Comparison of ENCODE assay signal across 1 cellular context in genomic region chr5:172451771-172452197, GRCh38.
TF ChIP-seq lines count a peak whose summit lies in the region.

No MANE protein-coding gene starts in this region.

TF ChIP-seq in GM23338, 12 proteins besides CTCF, POLR2A, EP300 and RAD21 (continued from another document):
- TF ChIP-seq, protein P1, sequence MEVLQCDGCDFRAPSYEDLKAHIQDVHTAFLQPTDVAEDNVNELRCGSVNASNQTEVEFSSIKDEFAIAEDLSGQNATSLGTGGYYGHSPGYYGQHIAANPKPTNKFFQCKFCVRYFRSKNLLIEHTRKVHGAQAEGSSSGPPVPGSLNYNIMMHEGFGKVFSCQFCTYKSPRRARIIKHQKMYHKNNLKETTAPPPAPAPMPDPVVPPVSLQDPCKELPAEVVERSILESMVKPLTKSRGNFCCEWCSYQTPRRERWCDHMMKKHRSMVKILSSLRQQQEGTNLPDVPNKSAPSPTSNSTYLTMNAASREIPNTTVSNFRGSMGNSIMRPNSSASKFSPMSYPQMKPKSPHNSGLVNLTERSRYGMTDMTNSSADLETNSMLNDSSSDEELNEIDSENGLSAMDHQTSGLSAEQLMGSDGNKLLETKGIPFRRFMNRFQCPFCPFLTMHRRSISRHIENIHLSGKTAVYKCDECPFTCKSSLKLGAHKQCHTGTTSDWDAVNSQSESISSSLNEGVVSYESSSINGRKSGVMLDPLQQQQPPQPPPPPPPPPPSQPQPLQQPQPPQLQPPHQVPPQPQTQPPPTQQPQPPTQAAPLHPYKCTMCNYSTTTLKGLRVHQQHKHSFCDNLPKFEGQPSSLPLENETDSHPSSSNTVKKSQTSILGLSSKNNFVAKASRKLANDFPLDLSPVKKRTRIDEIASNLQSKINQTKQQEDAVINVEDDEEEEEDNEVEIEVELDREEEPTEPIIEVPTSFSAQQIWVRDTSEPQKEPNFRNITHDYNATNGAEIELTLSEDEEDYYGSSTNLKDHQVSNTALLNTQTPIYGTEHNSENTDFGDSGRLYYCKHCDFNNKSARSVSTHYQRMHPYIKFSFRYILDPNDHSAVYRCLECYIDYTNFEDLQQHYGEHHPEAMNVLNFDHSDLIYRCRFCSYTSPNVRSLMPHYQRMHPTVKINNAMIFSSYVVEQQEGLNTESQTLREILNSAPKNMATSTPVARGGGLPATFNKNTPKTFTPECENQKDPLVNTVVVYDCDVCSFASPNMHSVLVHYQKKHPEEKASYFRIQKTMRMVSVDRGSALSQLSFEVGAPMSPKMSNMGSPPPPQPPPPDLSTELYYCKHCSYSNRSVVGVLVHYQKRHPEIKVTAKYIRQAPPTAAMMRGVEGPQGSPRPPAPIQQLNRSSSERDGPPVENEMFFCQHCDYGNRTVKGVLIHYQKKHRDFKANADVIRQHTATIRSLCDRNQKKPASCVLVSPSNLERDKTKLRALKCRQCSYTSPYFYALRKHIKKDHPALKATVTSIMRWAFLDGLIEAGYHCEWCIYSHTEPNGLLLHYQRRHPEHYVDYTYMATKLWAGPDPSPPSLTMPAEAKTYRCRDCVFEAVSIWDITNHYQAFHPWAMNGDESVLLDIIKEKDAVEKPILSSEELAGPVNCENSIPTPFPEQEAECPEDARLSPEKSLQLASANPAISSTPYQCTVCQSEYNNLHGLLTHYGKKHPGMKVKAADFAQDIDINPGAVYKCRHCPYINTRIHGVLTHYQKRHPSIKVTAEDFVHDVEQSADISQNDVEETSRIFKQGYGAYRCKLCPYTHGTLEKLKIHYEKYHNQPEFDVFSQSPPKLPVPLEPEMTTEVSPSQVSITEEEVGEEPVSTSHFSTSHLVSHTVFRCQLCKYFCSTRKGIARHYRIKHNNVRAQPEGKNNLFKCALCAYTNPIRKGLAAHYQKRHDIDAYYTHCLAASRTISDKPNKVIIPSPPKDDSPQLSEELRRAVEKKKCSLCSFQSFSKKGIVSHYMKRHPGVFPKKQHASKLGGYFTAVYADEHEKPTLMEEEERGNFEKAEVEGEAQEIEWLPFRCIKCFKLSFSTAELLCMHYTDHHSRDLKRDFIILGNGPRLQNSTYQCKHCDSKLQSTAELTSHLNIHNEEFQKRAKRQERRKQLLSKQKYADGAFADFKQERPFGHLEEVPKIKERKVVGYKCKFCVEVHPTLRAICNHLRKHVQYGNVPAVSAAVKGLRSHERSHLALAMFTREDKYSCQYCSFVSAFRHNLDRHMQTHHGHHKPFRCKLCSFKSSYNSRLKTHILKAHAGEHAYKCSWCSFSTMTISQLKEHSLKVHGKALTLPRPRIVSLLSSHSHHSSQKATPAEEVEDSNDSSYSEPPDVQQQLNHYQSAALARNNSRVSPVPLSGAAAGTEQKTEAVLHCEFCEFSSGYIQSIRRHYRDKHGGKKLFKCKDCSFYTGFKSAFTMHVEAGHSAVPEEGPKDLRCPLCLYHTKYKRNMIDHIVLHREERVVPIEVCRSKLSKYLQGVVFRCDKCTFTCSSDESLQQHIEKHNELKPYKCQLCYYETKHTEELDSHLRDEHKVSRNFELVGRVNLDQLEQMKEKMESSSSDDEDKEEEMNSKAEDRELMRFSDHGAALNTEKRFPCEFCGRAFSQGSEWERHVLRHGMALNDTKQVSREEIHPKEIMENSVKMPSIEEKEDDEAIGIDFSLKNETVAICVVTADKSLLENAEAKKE (CRISPR knock-in tag; IDR thresholded peaks at IDR 0.05), result no peak
- no peak for TF ChIP-seq STAT1 (IDR thresholded peaks at IDR 0.05; ENCODE audit: unreplicated experiment)
- no peak for TF ChIP-seq NANOG (IDR thresholded peaks at IDR 0.05; ENCODE audit: borderline replicate concordance)
- TF ChIP-seq CREB1 (CRISPR knock-in tag; IDR thresholded peaks at IDR 0.05; ENCODE audit: low read depth), result no peak
TF ChIP-seq in GM23338: peak in this region for 0.
